In the genomic region with DNA sequence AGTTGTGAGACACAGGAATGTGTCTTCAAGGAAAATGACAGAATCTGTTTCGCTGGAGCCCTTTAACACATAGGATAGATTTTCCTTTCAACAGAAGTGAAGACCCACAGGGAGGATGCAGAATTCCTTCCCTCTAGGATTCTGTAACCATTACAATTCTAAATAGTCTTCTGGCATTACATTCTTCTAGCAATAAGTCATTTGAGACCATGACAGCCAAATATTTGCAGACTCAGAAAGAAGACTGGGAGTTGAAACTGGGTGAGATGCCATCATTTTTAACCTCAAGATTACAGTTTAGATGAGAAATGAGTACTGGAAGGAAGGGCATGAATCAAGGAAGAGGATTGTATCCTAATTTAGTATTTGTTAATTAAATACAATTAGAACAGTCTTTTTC, we compare ENCODE assay signal across 17 cellular contexts.
DNase-seq lines count a peak whose midpoint lies in the region; ATAC-seq and TF ChIP-seq lines count a peak whose summit lies in the region.
"Had no signal": no experiment of that assay in that cellular context is flagged by ENCODE, and none has a peak within 500 bp of the region (broad histone marks: within the 10 kb centered on the region; RNA-seq: fewer than 3 reads in every experiment).

No MANE protein-coding gene starts in this region.

- WGBS in IMR-90 (ENCODE audit: extremely low coverage in 2 of 2, insufficient read length in 1 of 2), 2 experiments: no CpG with 5 or more reads among the region's 1 CpG
- 70% methylated on average over 1 of the region's 1 CpG for WGBS in mesenchymal stem cell
- no CpG with 5 or more reads among the region's 1 CpG for WGBS in H9 (ENCODE audit: extremely low coverage, insufficient read length, low lambda C conversion rate)

- H4K8ac ChIP-seq in IMR-90 (ENCODE audit: low read depth in 2 of 2, low read length in 2 of 2): no peak overlapping the region
- no peak overlapping the region for H4K8ac ChIP-seq in mesenchymal stem cell (ENCODE audit: low read length)
- no peak overlapping the region for H4K8ac ChIP-seq in H9 (replicated peaks; ENCODE audit: insufficient read length, low read depth, low read length)

- H3K4me3 Mint-ChIP-seq in H9: no peak overlapping the region
- H3K4me3 Mint-ChIP-seq: activated naive CD8-positive, alpha-beta T cell; activated T-cell treated with anti-CD3 and anti-CD28 coated beads, Interleukin-2, amount 50 U/mL, for 24 hours; memory B cell had no signal

- no peaks in the 10 kb centered on the region for H3K9me1 ChIP-seq in IMR-90 (ENCODE audit: insufficient read depth, low read length)

- ATAC-seq in IMR-90 (ENCODE audit: low read depth): peak; percentile 77
- ATAC-seq in HG02678 (IDR thresholded peaks at IDR 0.05; ENCODE audit: unreplicated experiment): no peak
- ATAC-seq: heart left ventricle, right cardiac atrium had no signal

- H2AK9ac ChIP-seq in IMR-90 (replicated peaks; ENCODE audit: low read depth, low read length, poor library complexity): no peak overlapping the region

- no peak overlapping the region for H3K27ac ChIP-seq in IMR-90 (ENCODE audit: insufficient read depth, low read length)
- peak overlapping the region; percentile 97 for H3K27ac ChIP-seq in mesenchymal stem cell (ENCODE audit: low read length, poor library complexity, severe bottlenecking)
- no peak overlapping the region for H3K27ac ChIP-seq in H9 (ENCODE audit: insufficient read length, low read depth, low read length)
- H3K27ac ChIP-seq: heart left ventricle had no signal

- H3K9ac ChIP-seq in IMR-90 (ENCODE audit: low read depth, low read length) (no peak overlapping the region), mesenchymal stem cell (ENCODE audit: low read length) (no peak overlapping the region), H9 (ENCODE audit: extremely low read depth, insufficient read length, low read length) (no peak overlapping the region)

- H3K9me3 ChIP-seq in IMR-90 (ENCODE audit: control insufficient read depth, insufficient read depth, low read length): no peaks in the 10 kb centered on the region
- no peaks in the 10 kb centered on the region for H3K9me3 ChIP-seq in mesenchymal stem cell (ENCODE audit: control insufficient read depth, low read length)
- no peaks in the 10 kb centered on the region for H3K9me3 ChIP-seq in H9 (ENCODE audit: control insufficient read depth, low read depth, low read length)

- H3K27ac Mint-ChIP-seq in H9: no peak overlapping the region
- H3K27ac Mint-ChIP-seq: activated naive CD8-positive, alpha-beta T cell; activated T-cell treated with anti-CD3 and anti-CD28 coated beads, Interleukin-2, amount 50 U/mL, for 24 hours; memory B cell had no signal

- H4K5ac ChIP-seq in IMR-90 (ENCODE audit: low read depth, low read length) (no peak overlapping the region), H9 (ENCODE audit: insufficient read length, low read depth, low read length) (no peak overlapping the region)

- H3K27me3 ChIP-seq in IMR-90 (ENCODE audit: control insufficient read depth, insufficient read depth, low read length): no peaks in the 10 kb centered on the region; the same call in 1 of the 2 replicates
- peaks cover 0 to 19% of the 10 kb centered on the region in 2 experiments for H3K27me3 ChIP-seq in mesenchymal stem cell (ENCODE audit: control insufficient read depth in 1 of 2, insufficient read depth in 1 of 2, low read length in 2 of 2)
- no peaks in the 10 kb centered on the region for H3K27me3 ChIP-seq in H9 (ENCODE audit: insufficient read depth, low read length)

- H3K18ac ChIP-seq in IMR-90 (ENCODE audit: low read depth, low read length) (no peak overlapping the region), mesenchymal stem cell (ENCODE audit: low read depth in 1 of 2, low read length in 2 of 2) (no peak overlapping the region), H9 (ENCODE audit: insufficient read length, low read depth, low read length) (no peak overlapping the region)

- H2BK20ac ChIP-seq in IMR-90 (ENCODE audit: low read depth, low read length) (no peak overlapping the region), H9 (ENCODE audit: low read depth, low read length, poor library complexity, severe bottlenecking) (no peak overlapping the region)

- H4K91ac ChIP-seq in IMR-90 (ENCODE audit: insufficient read depth, low read depth, low read length) (no peak overlapping the region), mesenchymal stem cell (ENCODE audit: low read length) (no peak overlapping the region), H9 (ENCODE audit: insufficient read length, low read depth, low read length) (no peak overlapping the region)

- H2BK12ac ChIP-seq in mesenchymal stem cell (ENCODE audit: low read length in 2 of 2) (no peak overlapping the region), H9 (ENCODE audit: insufficient read length, low read depth, low read length) (no peak overlapping the region)

- H2BK15ac ChIP-seq in IMR-90 (ENCODE audit: low read depth, low read length) (no peak overlapping the region), mesenchymal stem cell (ENCODE audit: low read depth, poor library complexity, severe bottlenecking) (no peak overlapping the region), H9 (ENCODE audit: low read depth, low read length) (no peak overlapping the region)

- peak; percentile 55 for DNase-seq in AG08395 (ENCODE audit: low spot score)
- peak; percentile 57 for DNase-seq in IMR-90
- peak; percentile 59 to 60 for DNase-seq in cardiac fibroblast (ENCODE audit: low read depth in 2 of 2)
- peak; percentile 32 for DNase-seq in mesenchymal stem cell
- DNase-seq in amygdala (lab: John Stamatoyannopoulos, UW): no peak
- no peak for DNase-seq in H9
- no peak for DNase-seq in activated CD8-positive, alpha-beta memory T cell treated with anti-CD3 and anti-CD28 coated beads for 24 hours
- DNase-seq: activated CD4-positive, alpha-beta T cell treated with anti-CD3 and anti-CD28 coated beads, Interleukin-2, amount 50 U/mL, for 4 hours; activated T-cell treated with anti-CD3 and anti-CD28 coated beads, Interleukin-2, amount 50 U/mL, for 24 hours; heart left ventricle; islet precursor cell; NCI-H2107; right cardiac atrium; RPMI8226 had no signal

- H3K36me3 ChIP-seq in IMR-90 (ENCODE audit: control insufficient read depth, insufficient read depth, low read length): no peaks in the 10 kb centered on the region
- H3K36me3 ChIP-seq in mesenchymal stem cell (ENCODE audit: control insufficient read depth in 1 of 2, insufficient read depth in 2 of 2, low read depth in 1 of 2, low read length in 2 of 2): no peaks in the 10 kb centered on the region
- H3K36me3 ChIP-seq: heart left ventricle had no signal

- no peak overlapping the region for H2AFZ ChIP-seq in IMR-90 (replicated peaks; ENCODE audit: low read length, poor library complexity)
- no peak overlapping the region for H2AFZ ChIP-seq in mesenchymal stem cell (ENCODE audit: low read depth, low read length)
- no peak overlapping the region for H2AFZ ChIP-seq in H9 (ENCODE audit: low read length)

- dilution Hi-C loops in IMR-90 (cut with HindIII; ENCODE audit: low sequenced_read_pairs, unreplicated experiment): no loop called here

- H3T11ph ChIP-seq in H9 (ENCODE audit: low read length): no peak overlapping the region

- H3K9me3 Mint-ChIP-seq in H9: peaks cover 4% of the 10 kb centered on the region in 2 experiments; a peak in 4 of 5 replicates
- H3K9me3 Mint-ChIP-seq: activated T-cell treated with anti-CD3 and anti-CD28 coated beads, Interleukin-2, amount 50 U/mL, for 24 hours had no signal

- peaks cover under 1 to 2% of the 10 kb centered on the region in 2 experiments; a peak in 3 of 4 replicates for H3K4me1 Mint-ChIP-seq in H9

- TF ChIP-seq POLR2A in IMR-90 (IDR thresholded peaks at IDR 0.05; ENCODE audit: low read depth, low read length): no peak

- no peaks in the 10 kb centered on the region for H3K79me1 ChIP-seq in IMR-90 (ENCODE audit: low read depth in 1 of 2, low read length in 2 of 2)
- H3K79me1 ChIP-seq in mesenchymal stem cell (replicated peaks; ENCODE audit: low read length, poor library complexity, severe bottlenecking): no peaks in the 10 kb centered on the region
- H3K79me1 ChIP-seq in H9 (ENCODE audit: insufficient read depth, low read depth, low read length, poor library complexity, severe bottlenecking): no peaks in the 10 kb centered on the region

- no peaks in the 10 kb centered on the region for H4K20me1 ChIP-seq in IMR-90 (ENCODE audit: insufficient read depth, low read length)
- H4K20me1 ChIP-seq in H9 (ENCODE audit: control insufficient read depth, insufficient read depth, insufficient read length): no peaks in the 10 kb centered on the region

- H3K4me3 ChIP-seq in IMR-90 (ENCODE audit: insufficient read depth, low read depth, low read length): no peak overlapping the region
- H3K4me3 ChIP-seq in cardiac fibroblast (replicated peaks in 1 of 2; ENCODE audit: low read depth in 2 of 2, low read length in 2 of 2): no peak overlapping the region
- no peak overlapping the region for H3K4me3 ChIP-seq in mesenchymal stem cell (ENCODE audit: insufficient read depth in 1 of 2, low read depth in 1 of 2, low read length in 2 of 2)
- H3K4me3 ChIP-seq: heart left ventricle had no signal

- TF ChIP-seq CTCF in IMR-90 (conservative IDR thresholded peaks at IDR 0.05; ENCODE audit: low read depth, low read length): no peak
- no peak for TF ChIP-seq CTCF in cardiac fibroblast (IDR thresholded peaks at IDR 0.05; ENCODE audit: low read depth, low read length)
- TF ChIP-seq CTCF in H9 (conservative IDR thresholded peaks at IDR 0.05): no peak

- H3K14ac ChIP-seq in IMR-90 (replicated peaks; ENCODE audit: low read depth, low read length) (no peak overlapping the region), mesenchymal stem cell (ENCODE audit: low read length in 2 of 2) (no peak overlapping the region), H9 (ENCODE audit: insufficient read depth, low read length) (no peak overlapping the region)

- H2BK5ac ChIP-seq in IMR-90 (ENCODE audit: low read depth, low read length, poor library complexity, severe bottlenecking) (no peak overlapping the region), mesenchymal stem cell (ENCODE audit: low read depth, low read length, poor library complexity, severe bottlenecking) (no peak overlapping the region), H9 (ENCODE audit: insufficient read length, low read length) (no peak overlapping the region)

- CTCF ChIA-PET in IMR-90 (lab: Yijun Ruan, JAX): no interaction called here

- no peak overlapping the region for H3K4ac ChIP-seq in IMR-90 (ENCODE audit: low read depth, low read length)
- no peak overlapping the region for H3K4ac ChIP-seq in mesenchymal stem cell (ENCODE audit: low read depth in 1 of 2, low read length in 2 of 2)
- H3K4ac ChIP-seq in H9 (ENCODE audit: low read depth, low read length): no peak overlapping the region

- no peak overlapping the region for H3K56ac ChIP-seq in IMR-90 (ENCODE audit: extremely low read depth, insufficient read depth, low read length)
- H3K56ac ChIP-seq in H9 (ENCODE audit: insufficient read length, low read depth, low read length): no peak overlapping the region

- H3K36me3 Mint-ChIP-seq in H9 (ENCODE audit: insufficient read depth in 1 of 3, low read depth in 3 of 3): peaks cover 0 to 10% (median 0%) of the 10 kb centered on the region in 3 experiments; a peak in 2 of 7 replicates

- no peaks in the 10 kb centered on the region for H3K4me1 ChIP-seq in IMR-90 (ENCODE audit: control insufficient read depth, insufficient read depth, low read length)
- peaks cover 3% of the 10 kb centered on the region for H3K4me1 ChIP-seq in mesenchymal stem cell (ENCODE audit: control insufficient read depth, insufficient read depth, low read depth, low read length)
- H3K4me1 ChIP-seq in H9 (ENCODE audit: insufficient read depth, low read length): no peaks in the 10 kb centered on the region
- H3K4me1 ChIP-seq: heart left ventricle had no signal

- no peaks in the 10 kb centered on the region for H3K23me2 ChIP-seq in H9 (ENCODE audit: insufficient read length, low read depth, low read length, poor library complexity, severe bottlenecking)

- intact Hi-C loops in IMR-90 (cut with micrococcal nuclease): no loop called here

- no peak overlapping the region for H3K23ac ChIP-seq in IMR-90 (ENCODE audit: low read depth, low read length)
- H3K23ac ChIP-seq in mesenchymal stem cell (ENCODE audit: low read length in 2 of 2): no peak overlapping the region
- no peak overlapping the region for H3K23ac ChIP-seq in H9 (ENCODE audit: insufficient read length, low read depth, low read length)

- BruUV-seq in IMR-90 (replicated peaks; lab: Mats Ljungman, UMichigan): no TSS peak

- H3K27me3 Mint-ChIP-seq in H9 (ENCODE audit: low read depth): no peaks in the 10 kb centered on the region
- H3K27me3 Mint-ChIP-seq: activated naive CD8-positive, alpha-beta T cell had no signal

- in situ Hi-C loops in IMR-90 (cut with MboI; ENCODE audit: low sequenced_read_pairs): no loop called here

- TF ChIP-seq RAD21 in IMR-90 (IDR thresholded peaks at IDR 0.05; ENCODE audit: low read length): no peak

- H3K79me2 ChIP-seq in H9 (ENCODE audit: insufficient read depth, low read length): no peaks in the 10 kb centered on the region

- no peak overlapping the region for H2AK5ac ChIP-seq in IMR-90 (ENCODE audit: low read depth, low read length)
- no peak overlapping the region for H2AK5ac ChIP-seq in mesenchymal stem cell (ENCODE audit: low read length, severe bottlenecking)
- H2AK5ac ChIP-seq in H9 (ENCODE audit: insufficient read length, low read length): no peak overlapping the region

- POLR2A ChIA-PET in IMR-90 (lab: Charles Lee; ENCODE audit: unreplicated experiment): no interaction called here

- 0 out of 2 replicates have a peak overlapping the region, but pooled peaks have one; percentile 11 for H2BK120ac ChIP-seq in IMR-90 (ENCODE audit: low read depth, low read length)
- H2BK120ac ChIP-seq in mesenchymal stem cell (ENCODE audit: low read depth, low read length): no peak overlapping the region
- no peak overlapping the region for H2BK120ac ChIP-seq in H9 (ENCODE audit: low read depth, low read length, poor library complexity, severe bottlenecking)

- H3K4me2 ChIP-seq in IMR-90 (ENCODE audit: low read depth, low read length) (no peak overlapping the region), mesenchymal stem cell (ENCODE audit: low read length, poor library complexity, severe bottlenecking) (no peak overlapping the region), H9 (ENCODE audit: insufficient read depth, insufficient read length, low read length) (no peak overlapping the region)

Comparison
In these comparisons a context has a peak if more than half of its experiments do, and no peak if none do; other contexts are left out.
1. DNase-seq: peak in AG08395 (single experiment), IMR-90 (single experiment), cardiac fibroblast (2 of 2) and mesenchymal stem cell (single experiment); none in amygdala (0 of 56), H9 (single experiment) and activated CD8-positive, alpha-beta memory T cell treated with anti-CD3 and anti-CD28 coated beads for 24 hours (single experiment).